22 cellular contexts compared by ENCODE assay signal in genomic region chr22:24216541-24217209, GRCh38. TPM values are rescaled to one million over a fixed set of nuclear protein-coding genes. Genes with fewer than 3 reads are reported as not detected.
DNase-seq lines count a peak whose midpoint lies in the region; ATAC-seq lines count a peak whose summit lies in the region.
"Had no signal": no experiment of that assay in that cellular context is flagged by ENCODE, and none has a peak within 500 bp of the region (broad histone marks: within the 10 kb centered on the region; RNA-seq: fewer than 3 reads in every experiment).

No MANE protein-coding gene starts in this region.

- DNase-seq in activated T-cell treated with anti-CD3 and anti-CD28 coated beads for 48 hours (ENCODE audit: low read depth): peak; percentile 10
- DNase-seq in activated T-cell treated with anti-CD3 and anti-CD28 coated beads, Interleukin-2, amount 50 U/mL, for 24 hours: no peak
- DNase-seq in activated CD8-positive, alpha-beta memory T cell treated with anti-CD3 and anti-CD28 coated beads, Interleukin-2, amount 10 ng/mL, durations not matched to agents 7 days and 5 days: peak; percentile 56
- DNase-seq in stimulated activated CD8-positive, alpha-beta memory T cell treated with anti-CD3 and anti-CD28 coated beads, Interleukin-15, amount 100 ng/mL, for 48 hours (ENCODE audit: low read depth in 2 of 2): peak; percentile 28 to 35
- no peak for DNase-seq in CD1c-positive myeloid dendritic cell (ENCODE audit: extremely low spot score)
- no peak for DNase-seq in HUDEP-2 (lab: John Stamatoyannopoulos, UW; ENCODE audit: unreplicated experiment in 76 of 76)
- DNase-seq in activated CD4-positive, alpha-beta T cell treated with anti-CD3 and anti-CD28 coated beads, Interleukin-2, amount 50 U/mL, for 4 hours: no peak
- DNase-seq: activated effector memory CD4-positive, alpha-beta T cell treated with Interleukin-2 at 50 U/mL for 16 hours; AML-193; cerebellar nuclear complex; GDM1; Kasumi-1; NCI-H1436; NCI-H2081 treated with DMSO at 0.1 percent for 48 hours; NCI-H345; NCI-H748 treated with DMSO at 0.1 percent for 48 hours; nephron progenitor cell; ovary; retina; SJCRH30; uterus had no signal

- peaks cover 6% of the 10 kb centered on the region for H3K4me1 Mint-ChIP-seq in activated T-cell treated with anti-CD3 and anti-CD28 coated beads, Interleukin-2, amount 50 U/mL, for 24 hours (ENCODE audit: low read depth)
- H3K4me1 Mint-ChIP-seq in activated CD8-positive, alpha-beta memory T cell treated with anti-CD3 and anti-CD28 coated beads, Interleukin-2, amount 10 ng/mL, durations not matched to agents 7 days and 5 days: peaks cover 14% of the 10 kb centered on the region

- peak; percentile 66 for ATAC-seq in activated CD8-positive, alpha-beta memory T cell treated with anti-CD3 and anti-CD28 coated beads, Interleukin-2, amount 10 ng/mL, durations not matched to agents 7 days and 5 days
- ATAC-seq in HG03442 (IDR thresholded peaks at IDR 0.05; ENCODE audit: unreplicated experiment): no peak

- H3K36me3 Mint-ChIP-seq in activated T-cell treated with anti-CD3 and anti-CD28 coated beads, Interleukin-2, amount 50 U/mL, for 24 hours (ENCODE audit: low read depth): no peaks in the 10 kb centered on the region
- no peaks in the 10 kb centered on the region for H3K36me3 Mint-ChIP-seq in activated CD8-positive, alpha-beta memory T cell treated with anti-CD3 and anti-CD28 coated beads, Interleukin-2, amount 10 ng/mL, durations not matched to agents 7 days and 5 days

- CTCF ChIA-PET in activated CD8-positive, alpha-beta memory T cell treated with anti-CD3 and anti-CD28 coated beads, Interleukin-2, amount 10 ng/mL, durations not matched to agents 7 days and 5 days (lab: Charles Lee): interaction anchor here (0.9 to 2.9 kb wide), 6 partner anchors 11 to 207 kb away, joined by 4 to 14 read pairs (median 7); no protein-coding TSS in a partner anchor

- no peaks in the 10 kb centered on the region for H3K27me3 Mint-ChIP-seq in activated T-cell treated with anti-CD3 and anti-CD28 coated beads, Interleukin-2, amount 50 U/mL, for 24 hours
- H3K27me3 Mint-ChIP-seq in activated CD8-positive, alpha-beta memory T cell treated with anti-CD3 and anti-CD28 coated beads, Interleukin-2, amount 10 ng/mL, durations not matched to agents 7 days and 5 days: peaks cover 3% of the 10 kb centered on the region

- H3K4me3 Mint-ChIP-seq in activated T-cell treated with anti-CD3 and anti-CD28 coated beads, Interleukin-2, amount 50 U/mL, for 24 hours: no peak overlapping the region
- H3K4me3 Mint-ChIP-seq in activated CD8-positive, alpha-beta memory T cell treated with anti-CD3 and anti-CD28 coated beads, Interleukin-2, amount 10 ng/mL, durations not matched to agents 7 days and 5 days: no peak overlapping the region
- H3K4me3 Mint-ChIP-seq: nephron progenitor cell had no signal

- no peak overlapping the region for H3K27ac Mint-ChIP-seq in activated T-cell treated with anti-CD3 and anti-CD28 coated beads, Interleukin-2, amount 50 U/mL, for 24 hours
- H3K27ac Mint-ChIP-seq in activated CD8-positive, alpha-beta memory T cell treated with anti-CD3 and anti-CD28 coated beads, Interleukin-2, amount 10 ng/mL, durations not matched to agents 7 days and 5 days: no peak overlapping the region
- H3K27ac Mint-ChIP-seq: nephron progenitor cell had no signal

- H3K9me3 Mint-ChIP-seq in activated T-cell treated with anti-CD3 and anti-CD28 coated beads, Interleukin-2, amount 50 U/mL, for 24 hours: no peaks in the 10 kb centered on the region
- no peaks in the 10 kb centered on the region for H3K9me3 Mint-ChIP-seq in activated CD8-positive, alpha-beta memory T cell treated with anti-CD3 and anti-CD28 coated beads, Interleukin-2, amount 10 ng/mL, durations not matched to agents 7 days and 5 days (ENCODE audit: low read depth)
- H3K9me3 Mint-ChIP-seq: nephron progenitor cell had no signal

RNA-seq across cellular contexts. Expression of gene GGT5, which starts 28.2 kb away (rescaled TPM):
- under 1 TPM in 1 of 2 experiments, not detected in 1; 0.40 TPM for total RNA-seq in activated CD8-positive, alpha-beta memory T cell treated with anti-CD3 and anti-CD28 coated beads, Interleukin-2, amount 10 ng/mL, durations not matched to agents 7 days and 5 days

RNA-seq across cellular contexts. Expression of gene SUSD2, which starts 35.4 kb away (rescaled TPM):
- total RNA-seq in activated CD8-positive, alpha-beta memory T cell treated with anti-CD3 and anti-CD28 coated beads, Interleukin-2, amount 10 ng/mL, durations not matched to agents 7 days and 5 days: under 1 TPM; 0.52 to 0.96 TPM
- total RNA-seq: SJCRH30 had no signal

RNA-seq across cellular contexts. Expression of gene SPECC1L, which starts 54.0 kb away (rescaled TPM):
- total RNA-seq in activated CD8-positive, alpha-beta memory T cell treated with anti-CD3 and anti-CD28 coated beads, Interleukin-2, amount 10 ng/mL, durations not matched to agents 7 days and 5 days: 10 to 100 TPM; 55.3 to 57.4 TPM

Comparison
In these comparisons a context has a peak if more than half of its experiments do, and no peak if none do; other contexts are left out.
1. DNase-seq: peak in activated T-cell treated with anti-CD3 and anti-CD28 coated beads for 48 hours (single experiment), activated CD8-positive, alpha-beta memory T cell treated with anti-CD3 and anti-CD28 coated beads, Interleukin-2, amount 10 ng/mL, durations not matched to agents 7 days and 5 days (single experiment) and stimulated activated CD8-positive, alpha-beta memory T cell treated with anti-CD3 and anti-CD28 coated beads, Interleukin-15, amount 100 ng/mL, for 48 hours (2 of 2); none in activated T-cell treated with anti-CD3 and anti-CD28 coated beads, Interleukin-2, amount 50 U/mL, for 24 hours (single experiment), CD1c-positive myeloid dendritic cell (single experiment), HUDEP-2 (0 of 76) and activated CD4-positive, alpha-beta T cell treated with anti-CD3 and anti-CD28 coated beads, Interleukin-2, amount 50 U/mL, for 4 hours (0 of 2).